ENCODE assay signal across 16 cellular contexts in genomic region chr5:114317751-114318150, GRCh38. TPM values are rescaled to one million over a fixed set of nuclear protein-coding genes. Genes with fewer than 3 reads are reported as not detected.
DNase-seq lines count a peak whose midpoint lies in the region; ATAC-seq, FAIRE-seq and TF ChIP-seq lines count a peak whose summit lies in the region.
"Had no signal": no experiment of that assay in that cellular context is flagged by ENCODE, and none has a peak within 500 bp of the region (broad histone marks: within the 10 kb centered on the region; RNA-seq: fewer than 3 reads in every experiment).

No MANE protein-coding gene starts in this region.

- H3K27me3 ChIP-seq in keratinocyte (ENCODE audit: control insufficient read depth, extremely low read depth, insufficient read depth, low read length) (no peaks in the 10 kb centered on the region), smooth muscle cell (ENCODE audit: low read depth) (no peaks in the 10 kb centered on the region)
- H3K27me3 ChIP-seq: BE2C, Peyer's patch, SJCRH30 had no signal

- H3K9me3 Mint-ChIP-seq in stimulated activated naive CD8-positive, alpha-beta T cell treated with anti-CD3 and anti-CD28 coated beads, Interleukin-15, amount 100 ng/mL, for 72 hours: no peaks in the 10 kb centered on the region

- DNase-seq in LoVo (ENCODE audit: low spot score) (peak; percentile 22), amniotic epithelial cell (ENCODE audit: low read depth) (peak; percentile 43), keratinocyte (ENCODE audit: low read depth, low spot score) (no peak), smooth muscle cell (lab: John Stamatoyannopoulos, UW; ENCODE audit: unreplicated experiment) (no peak)
- no peak for DNase-seq in stimulated activated naive CD8-positive, alpha-beta T cell treated with anti-CD3 and anti-CD28 coated beads, Interleukin-15, amount 100 ng/mL, for 72 hours
- DNase-seq: BE2C, NCI-H1092, NCI-H2081, NCI-H2171, NCI-H524 treated with DMSO at 0.1 percent for 48 hours, Peyer's patch, SJCRH30 had no signal

- no peak overlapping the region for H3K4me3 Mint-ChIP-seq in stimulated activated naive CD8-positive, alpha-beta T cell treated with anti-CD3 and anti-CD28 coated beads, Interleukin-15, amount 100 ng/mL, for 72 hours

- dilution Hi-C loops in keratinocyte (cut with MboI; ENCODE audit: extremely low pct_ligation_motif_present, low sequenced_read_pairs): no loop called here

- H2AFZ ChIP-seq in keratinocyte (ENCODE audit: control insufficient read depth, low read length) (peak overlapping the region; percentile 21), smooth muscle cell (ENCODE audit: low read depth) (peak overlapping the region; percentile 36)

- FAIRE-seq in keratinocyte (lab: Jason Lieb, UNC): no peak
- FAIRE-seq: GM19239 had no signal

- no peaks in the 10 kb centered on the region for H3K4me1 ChIP-seq in keratinocyte (ENCODE audit: control insufficient read depth, extremely low read depth, insufficient read depth, low read length)
- H3K4me1 ChIP-seq in smooth muscle cell (ENCODE audit: low read depth): no peaks in the 10 kb centered on the region
- H3K4me1 ChIP-seq: BE2C, Peyer's patch, SJCRH30 had no signal

- H3K4me3 ChIP-seq in keratinocyte (ENCODE audit: control insufficient read depth in 2 of 3, extremely low read depth in 1 of 3, insufficient read depth in 2 of 3, low read depth in 1 of 3, low read length in 3 of 3): no peak overlapping the region
- H3K4me3 ChIP-seq in smooth muscle cell: no peak overlapping the region
- H3K4me3 ChIP-seq: Peyer's patch, SJCRH30 had no signal

- H3K36me3 ChIP-seq in keratinocyte (ENCODE audit: control insufficient read depth in 2 of 2, extremely low read depth in 1 of 2, insufficient read depth in 2 of 2, low read length in 2 of 2): no peaks in the 10 kb centered on the region
- H3K36me3 ChIP-seq in smooth muscle cell (ENCODE audit: low read depth): no peaks in the 10 kb centered on the region
- H3K36me3 ChIP-seq: BE2C, Peyer's patch, SJCRH30 had no signal

- no peaks in the 10 kb centered on the region for H3K79me2 ChIP-seq in keratinocyte (ENCODE audit: control insufficient read depth, insufficient read depth, low read length)
- H3K79me2 ChIP-seq in smooth muscle cell (ENCODE audit: low read depth): no peaks in the 10 kb centered on the region

- H3F3A ChIP-seq in smooth muscle cell (ENCODE audit: low read depth): no peaks in the 10 kb centered on the region

- no peaks in the 10 kb centered on the region for H3K27me3 Mint-ChIP-seq in stimulated activated naive CD8-positive, alpha-beta T cell treated with anti-CD3 and anti-CD28 coated beads, Interleukin-15, amount 100 ng/mL, for 72 hours

- H4K20me1 ChIP-seq in keratinocyte (ENCODE audit: control insufficient read depth, extremely low read depth, insufficient read depth, low read length) (no peaks in the 10 kb centered on the region), smooth muscle cell (ENCODE audit: low read depth) (no peaks in the 10 kb centered on the region)

- TF ChIP-seq CTCF in keratinocyte (optimal IDR thresholded peaks at IDR 0.05 in 1 of 3, IDR thresholded peaks at IDR 0.05 in 1 of 3, conservative IDR thresholded peaks at IDR 0.05 in 1 of 3; ENCODE audit: extremely low read depth in 1 of 3, insufficient read depth in 2 of 3, low read length in 3 of 3): no peak
- TF ChIP-seq CTCF in smooth muscle cell (IDR thresholded peaks at IDR 0.05; ENCODE audit: borderline replicate concordance, insufficient read depth, poor library complexity, severe bottlenecking): no peak

- H3K9me3 ChIP-seq in keratinocyte (ENCODE audit: control insufficient read depth, low read depth, low read length) (no peaks in the 10 kb centered on the region), smooth muscle cell (replicated peaks; ENCODE audit: low read depth) (no peaks in the 10 kb centered on the region)
- H3K9me3 ChIP-seq: BE2C, Peyer's patch, SJCRH30 had no signal

- no peak overlapping the region for H3K27ac Mint-ChIP-seq in stimulated activated naive CD8-positive, alpha-beta T cell treated with anti-CD3 and anti-CD28 coated beads, Interleukin-15, amount 100 ng/mL, for 72 hours

- no peaks in the 10 kb centered on the region for H3K4me1 Mint-ChIP-seq in stimulated activated naive CD8-positive, alpha-beta T cell treated with anti-CD3 and anti-CD28 coated beads, Interleukin-15, amount 100 ng/mL, for 72 hours

- H3K27ac ChIP-seq in keratinocyte (ENCODE audit: control insufficient read depth, insufficient read depth, low read length): no peak overlapping the region
- no peak overlapping the region for H3K27ac ChIP-seq in smooth muscle cell (ENCODE audit: low read depth)
- H3K27ac ChIP-seq: Peyer's patch, SJCRH30 had no signal

- H3K9me1 ChIP-seq in keratinocyte (ENCODE audit: control insufficient read depth, extremely low read depth, insufficient read depth, low read length): no peaks in the 10 kb centered on the region

- 24% methylated on average over 6 of the region's 6 CpGs for WGBS in smooth muscle cell (ENCODE audit: low lambda C conversion rate)

- H3K4me2 ChIP-seq in keratinocyte (ENCODE audit: control insufficient read depth, extremely low read depth, insufficient read depth, low read depth, low read length) (no peak overlapping the region), smooth muscle cell (peak overlapping the region; percentile 32)

- H3K9ac ChIP-seq in keratinocyte (ENCODE audit: control insufficient read depth, extremely low read depth, insufficient read depth, low read length): no peak overlapping the region
- H3K9ac ChIP-seq in smooth muscle cell (ENCODE audit: low read depth): no peak overlapping the region

- ATAC-seq in GM21367 (IDR thresholded peaks at IDR 0.05; ENCODE audit: unreplicated experiment): no peak
- ATAC-seq in stimulated activated naive CD8-positive, alpha-beta T cell treated with anti-CD3 and anti-CD28 coated beads, Interleukin-15, amount 100 ng/mL, for 72 hours: no peak
- ATAC-seq in HG03469 (IDR thresholded peaks at IDR 0.05; ENCODE audit: unreplicated experiment): no peak

RNA-seq across cellular contexts. Expression of gene KCNN2, which starts 44.1 kb away (rescaled TPM):
- polyA plus RNA-seq in keratinocyte (0.09 TPM in 2 of 3 replicates, not detected in the other), smooth muscle cell (3.8 and 8.0 TPM in 2 replicates)
- polyA plus RNA-seq in keratinocyte (2011; ENCODE audit: low read depth): not detected
- polyA plus RNA-seq in keratinocyte (2011; cell fraction: cytosol; rRNA removed): 0.06 TPM in 1 of 2 replicates, not detected in the other
- 0.18 and 0.36 TPM in 2 replicates for polyA plus RNA-seq in keratinocyte (2011; cell fraction: nucleus; rRNA removed)
- 0.08 TPM in 1 of 2 replicates, not detected in the other for polyA plus RNA-seq in keratinocyte (2012; ENCODE audit: low replicate concordance)
- polyA minus RNA-seq in keratinocyte: not detected in 3 replicates
- not detected for polyA minus RNA-seq in keratinocyte (2011; cell fraction: cytosol; rRNA and poly(A)+ RNA removed)
- polyA minus RNA-seq in keratinocyte (2011; cell fraction: nucleus; rRNA and poly(A)+ RNA removed): not detected in 2 replicates
- 3.2 and 4.3 TPM in 2 replicates for total RNA-seq in smooth muscle cell
- total RNA-seq: OCI-LY7, SJCRH30 had no signal

Comparison
In these comparisons a context has a peak if more than half of its experiments do, and no peak if none do; other contexts are left out.
1. DNase-seq: peak in LoVo (single experiment) and amniotic epithelial cell (single experiment); none in keratinocyte (single experiment), smooth muscle cell (single experiment) and stimulated activated naive CD8-positive, alpha-beta T cell treated with anti-CD3 and anti-CD28 coated beads, Interleukin-15, amount 100 ng/mL, for 72 hours (0 of 2).